ENCODE assay signal across 20 cellular contexts in genomic region chr1:186858923-186859322, GRCh38. TPM values are rescaled to one million over a fixed set of nuclear protein-coding genes. Genes with fewer than 3 reads are reported as not detected.
DNase-seq lines count a peak whose midpoint lies in the region; ATAC-seq and TF ChIP-seq lines count a peak whose summit lies in the region.
"Had no signal": no experiment of that assay in that cellular context is flagged by ENCODE, and none has a peak within 500 bp of the region (broad histone marks: within the 10 kb centered on the region; RNA-seq: fewer than 3 reads in every experiment).

No MANE protein-coding gene starts in this region.

- no peaks in the 10 kb centered on the region for H3K9me3 ChIP-seq in GM23248 (ENCODE audit: low read depth)
- no peaks in the 10 kb centered on the region for H3K9me3 ChIP-seq in testis
- H3K9me3 ChIP-seq: BLaER1 treated with 17β-estradiol and CSF1 and Interleukin-3, amounts not matched to agents 10 nM and 100 nM; upper lobe of right lung had no signal

- H2AFZ ChIP-seq in GM23248, result no peak overlapping the region

- no peak overlapping the region for H3K27ac ChIP-seq in GM23248
- no peak overlapping the region for H3K27ac ChIP-seq in foreskin keratinocyte
- H3K27ac ChIP-seq in testis, result peak overlapping the region in 1 of 2 donors; percentile 51
- H3K27ac ChIP-seq: BLaER1 treated with 17β-estradiol and CSF1 and Interleukin-3, amounts not matched to agents 10 nM and 100 nM; upper lobe of right lung had no signal

- no peaks in the 10 kb centered on the region for H3K9me2 ChIP-seq in GM23248 (ENCODE audit: insufficient read depth)

- in situ Hi-C loops in GM23248 (cut with MboI), result no loop called here
- in situ Hi-C loops in ACHN (cut with HindIII; ENCODE audit: low pct_ligation_motif_present, low pct_unique_long_range_greater_than_20kb, low sequenced_read_pairs), result no loop called here

- peak; percentile 42 for DNase-seq in GM23248
- DNase-seq in astrocyte of the hippocampus (ENCODE audit: low read depth, low spot score), result peak; percentile 30
- peak; percentile 81 to 91 for DNase-seq in foreskin keratinocyte
- DNase-seq in testis, result peak; percentile 71
- no peak for DNase-seq in D341Med (ENCODE audit: low spot score)
- no peak for DNase-seq in ACHN
- DNase-seq in COR-L47 (lab: John Stamatoyannopoulos, UW), result no peak
- DNase-seq: activated CD4-positive, alpha-beta T cell treated with anti-CD3 and anti-CD28 coated beads, Interleukin-2, amount 10 ng/mL, durations not matched to agents 24 days and 14 days; activated CD8-positive, alpha-beta memory T cell treated with anti-CD3 and anti-CD28 coated beads, Interleukin-2, amount 50 U/mL, for 48 hours; activated effector memory CD4-positive, alpha-beta T cell treated with anti-CD3 and anti-CD28 coated beads, Interleukin-2, amount 50 U/mL, for 16 hours; effector memory CD8-positive, alpha-beta T cell; GDM1; naive thymus-derived CD4-positive, alpha-beta T cell; NCI-H2081 treated with DMSO at 0.1 percent for 48 hours; NCI-H524; RPMI8226; stimulated activated naive CD8-positive, alpha-beta T cell treated with anti-CD3 and anti-CD28 coated beads, Interleukin-15, Interleukin-2, amounts not matched to agents 100 U/mL and 50 U/mL, for 24 hours; upper lobe of right lung had no signal

- no peak overlapping the region for H3K4me3 ChIP-seq in GM23248
- no peak overlapping the region for H3K4me3 ChIP-seq in testis
- H3K4me3 ChIP-seq: BLaER1 treated with 17β-estradiol and CSF1 and Interleukin-3, amounts not matched to agents 10 nM and 100 nM; upper lobe of right lung had no signal

- TF ChIP-seq POLR2A in testis (IDR thresholded peaks at IDR 0.05), result no peak

- no peaks in the 10 kb centered on the region for H3F3A ChIP-seq in GM23248 (ENCODE audit: insufficient read depth)

- H3K27me3 ChIP-seq in GM23248 (replicated peaks; ENCODE audit: insufficient read depth) (no peaks in the 10 kb centered on the region), foreskin keratinocyte (no peaks in the 10 kb centered on the region), testis (no peaks in the 10 kb centered on the region)
- H3K27me3 ChIP-seq: BLaER1 treated with 17β-estradiol and CSF1 and Interleukin-3, amounts not matched to agents 10 nM and 100 nM; upper lobe of right lung had no signal

- H4K20me1 ChIP-seq in GM23248 (ENCODE audit: insufficient read depth), result no peaks in the 10 kb centered on the region
- H4K20me1 ChIP-seq: BLaER1 treated with 17β-estradiol and CSF1 and Interleukin-3, amounts not matched to agents 10 nM and 100 nM had no signal

- H3K36me3 ChIP-seq in GM23248 (ENCODE audit: low read depth), result no peaks in the 10 kb centered on the region
- H3K36me3 ChIP-seq in testis (ENCODE audit: low read depth, missing control alignments), result no peaks in the 10 kb centered on the region
- H3K36me3 ChIP-seq: BLaER1 treated with 17β-estradiol and CSF1 and Interleukin-3, amounts not matched to agents 10 nM and 100 nM; upper lobe of right lung had no signal

- H3K4me2 ChIP-seq in GM23248 (ENCODE audit: unreplicated experiment), result peak overlapping the region; percentile 14
- H3K4me2 ChIP-seq: BLaER1 treated with 17β-estradiol and CSF1 and Interleukin-3, amounts not matched to agents 10 nM and 100 nM had no signal

- no peak for TF ChIP-seq CTCF in foreskin keratinocyte (conservative IDR thresholded peaks at IDR 0.05)
- no peak for TF ChIP-seq CTCF in testis (IDR thresholded peaks at IDR 0.05)

- no peaks in the 10 kb centered on the region for H3K79me2 ChIP-seq in GM23248 (ENCODE audit: insufficient read depth)

- intact Hi-C loops in testis (cut with DNase I; ENCODE audit: low total_unique reads), result no loop called here

- peaks cover 5% of the 10 kb centered on the region; the same call in 1 of the 2 replicates for H3K4me1 ChIP-seq in GM23248 (ENCODE audit: insufficient read depth)
- H3K4me1 ChIP-seq in foreskin keratinocyte, result peaks cover 7% of the 10 kb centered on the region
- no peaks in the 10 kb centered on the region for H3K4me1 ChIP-seq in testis
- H3K4me1 ChIP-seq: BLaER1 treated with 17β-estradiol and CSF1 and Interleukin-3, amounts not matched to agents 10 nM and 100 nM; upper lobe of right lung had no signal

- peak; percentile 71 for ATAC-seq in foreskin keratinocyte
- ATAC-seq: effector memory CD8-positive, alpha-beta T cell; HCT116; naive thymus-derived CD4-positive, alpha-beta T cell; stimulated activated naive CD8-positive, alpha-beta T cell treated with anti-CD3 and anti-CD28 coated beads, Interleukin-15, Interleukin-2, amounts not matched to agents 100 U/mL and 50 U/mL, for 24 hours; upper lobe of right lung had no signal

- no peak overlapping the region for H3K9ac ChIP-seq in GM23248
- H3K9ac ChIP-seq: BLaER1 treated with 17β-estradiol and CSF1 and Interleukin-3, amounts not matched to agents 10 nM and 100 nM had no signal

RNA-seq across cellular contexts. Expression of gene PLA2G4A, which starts 30.2 kb away (rescaled TPM):
- 2.9 and 3.7 TPM in 2 replicates for total RNA-seq in GM23248 (2014; rRNA removed; shearing (Covaris generic))
- 1.5 and 1.6 TPM in 2 replicates for polyA plus RNA-seq in GM23248 (2016; fragmentation: Nextera tagmentation; extraction: Ambion mirVana)
- 11.4 and 16.1 TPM in 2 replicates for total RNA-seq in foreskin keratinocyte
- 4.7 and 7.2 TPM in 2 replicates for polyA plus RNA-seq in foreskin keratinocyte
- 1 to 10 TPM; 6.4 TPM for total RNA-seq in testis
- polyA plus RNA-seq in testis (ENCODE audit: insufficient read depth, low read depth, low replicate concordance), result 4.9 TPM
- polyA plus RNA-seq: naive thymus-derived CD4-positive, alpha-beta T cell had no signal

Comparison
In these comparisons a context has a peak if more than half of its experiments do, and no peak if none do; other contexts are left out.
1. DNase-seq: peak in GM23248 (single experiment), astrocyte of the hippocampus (single experiment), foreskin keratinocyte (2 of 2) and testis (single experiment); none in D341Med (single experiment), ACHN (single experiment) and COR-L47 (single experiment).